Comparison of ENCODE assay signal across 13 cellular contexts in the genomic region with DNA sequence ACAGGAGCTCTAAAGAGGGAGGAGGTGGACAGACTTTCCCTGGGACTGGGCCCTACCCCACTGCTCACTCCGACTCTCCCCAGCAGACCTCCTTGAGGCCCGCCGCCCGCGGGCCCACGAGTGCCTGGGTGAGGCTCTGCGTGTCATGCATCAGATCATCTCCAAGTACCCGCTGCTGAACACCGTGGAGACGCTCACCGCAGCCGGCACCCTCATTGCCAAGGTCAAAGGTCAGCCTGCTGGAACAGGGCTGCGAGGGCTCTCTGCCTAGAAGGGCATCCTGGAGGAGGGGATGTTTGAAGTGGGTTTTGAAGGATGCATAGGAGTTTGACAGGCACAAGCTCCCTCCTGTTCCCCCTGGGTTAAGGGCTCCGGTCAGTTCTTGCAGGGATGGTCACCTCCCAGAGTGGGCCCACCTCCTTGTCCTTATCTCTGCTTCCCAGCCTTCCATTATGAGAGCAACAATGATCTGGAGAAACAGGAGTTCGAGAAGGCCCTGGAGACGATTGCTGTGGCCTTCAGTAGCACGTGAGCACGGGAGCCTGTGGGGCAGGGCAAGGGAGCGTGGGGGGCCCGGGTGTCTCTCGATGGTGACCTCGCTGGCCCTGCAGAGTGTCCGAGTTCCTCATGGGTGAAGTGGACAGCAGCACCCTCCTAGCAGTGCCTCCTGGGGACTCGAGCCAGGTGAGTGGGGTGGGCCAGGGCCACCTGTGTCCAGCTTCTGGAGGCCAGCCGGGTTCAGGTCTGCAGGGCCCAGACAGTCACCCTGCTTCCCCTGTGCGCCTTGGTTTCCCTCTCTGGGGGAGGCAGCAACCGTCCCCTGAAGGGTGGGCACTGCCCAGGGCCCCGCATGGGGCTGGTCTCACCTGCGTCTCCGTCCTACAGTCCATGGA. TPM values are rescaled to one million over a fixed set of nuclear protein-coding genes. Genes with fewer than 3 reads are reported as not detected.
DNase-seq lines count a peak whose midpoint lies in the region; ATAC-seq lines count a peak whose summit lies in the region.
"Had no signal": no experiment of that assay in that cellular context is flagged by ENCODE, and none has a peak within 500 bp of the region (broad histone marks: within the 10 kb centered on the region; RNA-seq: fewer than 3 reads in every experiment).

No MANE protein-coding gene starts in this region.

- no peak overlapping the region for H3K23ac ChIP-seq in trophoblast cell (ENCODE audit: low read length)

- no peak overlapping the region for H4K8ac ChIP-seq in trophoblast cell (ENCODE audit: low read depth, low read length)

- H3K4me2 ChIP-seq in trophoblast cell (ENCODE audit: low read length): no peak overlapping the region

- H3K9ac ChIP-seq in trophoblast cell (ENCODE audit: low read length): no peak overlapping the region
- H3K9ac ChIP-seq: parathyroid adenoma had no signal

- ATAC-seq in naive B cell (ENCODE audit: low read depth in 2 of 2): no peak

- intact Hi-C loops in activated T-helper 1 cell treated with anti-CD3 and anti-CD28 coated beads, Interleukin-12 subunit alpha, Interleukin-12 subunit beta, Interleukin-2, Interleukin-4 antibody, amounts not matched to agents 30 ng/mL and 10 ng/mL and 1 ng/mL, durations not matched to agents 14 hours and 24 hours and 36 hours (cut with micrococcal nuclease): no loop called here

- peak; percentile 55 for DNase-seq in DMS53 (lab: John Stamatoyannopoulos, UW)
- DNase-seq in DMS53 treated with DMSO at 0.1 percent for 48 hours (lab: John Stamatoyannopoulos, UW; ENCODE audit: unreplicated experiment): no peak
- DNase-seq in COLO668 (lab: John Stamatoyannopoulos, UW; ENCODE audit: unreplicated experiment): peak; percentile 17
- no peak for DNase-seq in activated T-helper 1 cell treated with anti-CD3 and anti-CD28 coated beads, Interleukin-12 subunit alpha, Interleukin-12 subunit beta, Interleukin-2, Interleukin-4 antibody, amounts not matched to agents 30 ng/mL and 10 ng/mL and 1 ng/mL, durations not matched to agents 14 hours and 24 hours and 36 hours (ENCODE audit: low spot score)
- no peak for DNase-seq in naive B cell
- DNase-seq in trophoblast cell: no peak
- no peak for DNase-seq in hepatic stellate cell (ENCODE audit: low spot score)
- no peak for DNase-seq in NCI-H187 treated with DMSO at 0.1 percent for 48 hours (lab: John Stamatoyannopoulos, UW)
- DNase-seq: activated CD4-positive, alpha-beta T cell treated with anti-CD3 and anti-CD28 coated beads for 48 hours; RPMI8226; T-helper 9 cell; transverse colon had no signal

- no peaks in the 10 kb centered on the region for H3K27me3 Mint-ChIP-seq in activated T-helper 1 cell treated with anti-CD3 and anti-CD28 coated beads, Interleukin-12 subunit alpha, Interleukin-12 subunit beta, Interleukin-2, Interleukin-4 antibody, amounts not matched to agents 30 ng/mL and 10 ng/mL and 1 ng/mL, durations not matched to agents 14 hours and 24 hours and 36 hours (ENCODE audit: insufficient read depth)
- H3K27me3 Mint-ChIP-seq in naive B cell: no peaks in the 10 kb centered on the region

- H2BK5ac ChIP-seq in trophoblast cell (ENCODE audit: low read depth, low read length, poor library complexity): no peak overlapping the region

- no peak overlapping the region for H3K14ac ChIP-seq in trophoblast cell (ENCODE audit: low read length)

- H2AK5ac ChIP-seq in trophoblast cell (ENCODE audit: low read length): no peak overlapping the region

- H3K79me1 ChIP-seq in trophoblast cell (ENCODE audit: low read length): no peaks in the 10 kb centered on the region

- H3K4me3 ChIP-seq in trophoblast cell (ENCODE audit: low read depth, low read length): no peak overlapping the region

- H2BK120ac ChIP-seq in trophoblast cell (ENCODE audit: insufficient read depth, low read length, poor library complexity): no peak overlapping the region

- no peak overlapping the region for H4K91ac ChIP-seq in trophoblast cell (ENCODE audit: low read depth, low read length)

- peak overlapping the region; percentile 22 for H3K4me3 Mint-ChIP-seq in activated T-helper 1 cell treated with anti-CD3 and anti-CD28 coated beads, Interleukin-12 subunit alpha, Interleukin-12 subunit beta, Interleukin-2, Interleukin-4 antibody, amounts not matched to agents 30 ng/mL and 10 ng/mL and 1 ng/mL, durations not matched to agents 14 hours and 24 hours and 36 hours
- H3K4me3 Mint-ChIP-seq in naive B cell: peak overlapping the region in 6 of 8 donors; percentile 9 to 73 (median 48)

- no peaks in the 10 kb centered on the region for H3K79me2 ChIP-seq in trophoblast cell (ENCODE audit: control insufficient read depth, insufficient read depth, low read length, poor library complexity)
- H3K79me2 ChIP-seq: parathyroid adenoma had no signal

- no peak overlapping the region for H2BK12ac ChIP-seq in trophoblast cell (ENCODE audit: low read length)

- H3K9me3 Mint-ChIP-seq in activated T-helper 1 cell treated with anti-CD3 and anti-CD28 coated beads, Interleukin-12 subunit alpha, Interleukin-12 subunit beta, Interleukin-2, Interleukin-4 antibody, amounts not matched to agents 30 ng/mL and 10 ng/mL and 1 ng/mL, durations not matched to agents 14 hours and 24 hours and 36 hours: no peaks in the 10 kb centered on the region
- no peaks in the 10 kb centered on the region for H3K9me3 Mint-ChIP-seq in naive B cell

- H3K36me3 Mint-ChIP-seq in activated T-helper 1 cell treated with anti-CD3 and anti-CD28 coated beads, Interleukin-12 subunit alpha, Interleukin-12 subunit beta, Interleukin-2, Interleukin-4 antibody, amounts not matched to agents 30 ng/mL and 10 ng/mL and 1 ng/mL, durations not matched to agents 14 hours and 24 hours and 36 hours (ENCODE audit: low read depth): peaks cover 39% of the 10 kb centered on the region
- peaks cover 11 to 22% of the 10 kb centered on the region in 2 donors for H3K36me3 Mint-ChIP-seq in naive B cell

- H3K18ac ChIP-seq in trophoblast cell (ENCODE audit: low read length): no peak overlapping the region

- peaks cover 11% of the 10 kb centered on the region for H3K27me3 ChIP-seq in trophoblast cell (ENCODE audit: insufficient read depth, low read length)

- no peaks in the 10 kb centered on the region for H3K36me3 ChIP-seq in trophoblast cell (ENCODE audit: control insufficient read depth in 1 of 2, insufficient read depth in 2 of 2, low read length in 2 of 2)
- H3K36me3 ChIP-seq: transverse colon had no signal

- peaks cover 45% of the 10 kb centered on the region for H3K4me1 Mint-ChIP-seq in activated T-helper 1 cell treated with anti-CD3 and anti-CD28 coated beads, Interleukin-12 subunit alpha, Interleukin-12 subunit beta, Interleukin-2, Interleukin-4 antibody, amounts not matched to agents 30 ng/mL and 10 ng/mL and 1 ng/mL, durations not matched to agents 14 hours and 24 hours and 36 hours (ENCODE audit: low read depth)
- H3K4me1 Mint-ChIP-seq in naive B cell: peaks cover 39 to 67% (median 58%) of the 10 kb centered on the region in 3 donors

- H3K4ac ChIP-seq in trophoblast cell (ENCODE audit: low read depth, low read length): no peak overlapping the region

- H3K27ac ChIP-seq in trophoblast cell (ENCODE audit: low read depth, low read length): no peak overlapping the region
- H3K27ac ChIP-seq: parathyroid adenoma had no signal

- H4K12ac ChIP-seq in trophoblast cell (ENCODE audit: low read depth, low read length): no peak overlapping the region

- H2AFZ ChIP-seq in trophoblast cell (ENCODE audit: insufficient read depth, low read length, poor library complexity): no peak overlapping the region
- H2AFZ ChIP-seq: parathyroid adenoma had no signal

- peaks cover 7% of the 10 kb centered on the region in 2 experiments for H3K4me1 ChIP-seq in trophoblast cell (ENCODE audit: control insufficient read depth in 1 of 2, insufficient read depth in 2 of 2, low read length in 2 of 2)
- H3K4me1 ChIP-seq: parathyroid adenoma had no signal

- WGBS in trophoblast cell (ENCODE audit: extremely low coverage, insufficient coverage, insufficient read length): no CpG with 5 or more reads among the region's 30 CpGs

- peaks cover 2% of the 10 kb centered on the region for H3K9me3 ChIP-seq in trophoblast cell (ENCODE audit: insufficient read depth, low read depth, low read length)
- H3K9me3 ChIP-seq: transverse colon had no signal

- H3K27ac Mint-ChIP-seq in activated T-helper 1 cell treated with anti-CD3 and anti-CD28 coated beads, Interleukin-12 subunit alpha, Interleukin-12 subunit beta, Interleukin-2, Interleukin-4 antibody, amounts not matched to agents 30 ng/mL and 10 ng/mL and 1 ng/mL, durations not matched to agents 14 hours and 24 hours and 36 hours: peak overlapping the region; percentile 61
- H3K27ac Mint-ChIP-seq in naive B cell: peak overlapping the region in 4 of 6 donors; percentile 10 to 90 (median 68)

RNA-seq across cellular contexts. Expression of a gene that starts 6.3 kb away (rescaled TPM):
- 201 and 202 TPM in 2 replicates for total RNA-seq in activated T-helper 1 cell treated with anti-CD3 and anti-CD28 coated beads, Interleukin-12 subunit alpha, Interleukin-12 subunit beta, Interleukin-2, Interleukin-4 antibody, amounts not matched to agents 30 ng/mL and 10 ng/mL and 1 ng/mL, durations not matched to agents 14 hours and 24 hours and 36 hours
- polyA plus RNA-seq in naive B cell (ENCODE audit: low read depth in 6 of 6): 100 to 1,000 TPM; 181 to 432 (median 210) TPM
- polyA plus RNA-seq in trophoblast cell (2013): 13.6 and 14.5 TPM in 2 replicates

RNA-seq across cellular contexts. Expression of a gene that starts 21.9 kb away (rescaled TPM):
- total RNA-seq in activated T-helper 1 cell treated with anti-CD3 and anti-CD28 coated beads, Interleukin-12 subunit alpha, Interleukin-12 subunit beta, Interleukin-2, Interleukin-4 antibody, amounts not matched to agents 30 ng/mL and 10 ng/mL and 1 ng/mL, durations not matched to agents 14 hours and 24 hours and 36 hours: 265 and 282 TPM in 2 replicates
- polyA plus RNA-seq in naive B cell (ENCODE audit: low read depth in 6 of 6): 100 to 1,000 TPM; 134 to 205 (median 174) TPM
- polyA plus RNA-seq in trophoblast cell (2013): 192 and 197 TPM in 2 replicates

RNA-seq across cellular contexts. Expression of a gene that starts 30.5 kb away (rescaled TPM):
- total RNA-seq in activated T-helper 1 cell treated with anti-CD3 and anti-CD28 coated beads, Interleukin-12 subunit alpha, Interleukin-12 subunit beta, Interleukin-2, Interleukin-4 antibody, amounts not matched to agents 30 ng/mL and 10 ng/mL and 1 ng/mL, durations not matched to agents 14 hours and 24 hours and 36 hours: 236 and 241 TPM in 2 replicates
- 100 to 1,000 TPM; 235 to 356 (median 314) TPM for polyA plus RNA-seq in naive B cell (ENCODE audit: low read depth in 6 of 6)
- 795 and 804 TPM in 2 replicates for polyA plus RNA-seq in trophoblast cell (2013)

RNA-seq across cellular contexts. Expression of a gene that starts 33.4 kb away (rescaled TPM):
- total RNA-seq in activated T-helper 1 cell treated with anti-CD3 and anti-CD28 coated beads, Interleukin-12 subunit alpha, Interleukin-12 subunit beta, Interleukin-2, Interleukin-4 antibody, amounts not matched to agents 30 ng/mL and 10 ng/mL and 1 ng/mL, durations not matched to agents 14 hours and 24 hours and 36 hours: 15.8 and 18.3 TPM in 2 replicates
- polyA plus RNA-seq in naive B cell (ENCODE audit: low read depth in 6 of 6): 10 to 100 TPM in 4 of 6 donors, 1 to 10 TPM in 2; 9.4 to 22.5 (median 11.1) TPM
- polyA plus RNA-seq in trophoblast cell (2013): 26.8 and 27.6 TPM in 2 replicates

RNA-seq across cellular contexts. Expression of a gene that starts 46.9 kb away (rescaled TPM):
- 112 and 114 TPM in 2 replicates for total RNA-seq in activated T-helper 1 cell treated with anti-CD3 and anti-CD28 coated beads, Interleukin-12 subunit alpha, Interleukin-12 subunit beta, Interleukin-2, Interleukin-4 antibody, amounts not matched to agents 30 ng/mL and 10 ng/mL and 1 ng/mL, durations not matched to agents 14 hours and 24 hours and 36 hours
- 100 to 1,000 TPM; 408 to 648 (median 492) TPM for polyA plus RNA-seq in naive B cell (ENCODE audit: low read depth in 6 of 6)
- 349 and 351 TPM in 2 replicates for polyA plus RNA-seq in trophoblast cell (2013)

Comparison
In these comparisons a context has a peak if more than half of its experiments do, and no peak if none do; other contexts are left out.
1. DNase-seq: peak in DMS53 (single experiment) and COLO668 (single experiment); none in DMS53 treated with DMSO at 0.1 percent for 48 hours (single experiment), activated T-helper 1 cell treated with anti-CD3 and anti-CD28 coated beads, Interleukin-12 subunit alpha, Interleukin-12 subunit beta, Interleukin-2, Interleukin-4 antibody, amounts not matched to agents 30 ng/mL and 10 ng/mL and 1 ng/mL, durations not matched to agents 14 hours and 24 hours and 36 hours (single experiment), naive B cell (single experiment), trophoblast cell (0 of 2), hepatic stellate cell (single experiment) and NCI-H187 treated with DMSO at 0.1 percent for 48 hours (single experiment).